In genomic region chr12:13596714-13597113, GRCh38 we compare ENCODE assay signal across 19 cellular contexts.
"Had no signal": no experiment of that assay in that cellular context is flagged by ENCODE, and none has a peak within 500 bp of the region (broad histone marks: within the 10 kb centered on the region; RNA-seq: fewer than 3 reads in every experiment).

No MANE protein-coding gene starts in this region.

- ATAC-seq: K562 had no signal

- H3K4me2 ChIP-seq: KMS-11 had no signal

- H3K4me1 ChIP-seq: SJSA1 had no signal

- H3K27ac Mint-ChIP-seq: IgD-negative memory B cell had no signal

- H3K4me3 Mint-ChIP-seq: IgD-negative memory B cell had no signal

- H3K27me3 Mint-ChIP-seq: IgD-negative memory B cell had no signal

- H3K9ac ChIP-seq: KMS-11 had no signal

- H3K27ac ChIP-seq: HL-60, KMS-11, SJSA1, SK-N-MC had no signal

- H3K27me3 ChIP-seq: SJSA1 had no signal

- DNase-seq: Kasumi-1, MM.1S, NCI-H1436, NCI-H187, NCI-H2029, NCI-H2081 treated with DMSO at 0.1 percent for 48 hours, NCI-H2171, NCI-H510A treated with DMSO at 0.1 percent for 48 hours, NCI-H526, NCI-H748 treated with DMSO at 0.1 percent for 48 hours, Right ventricle myocardium superior, RPMI8226, SIG-M5 had no signal

- H3K9me3 ChIP-seq: SJSA1 had no signal

- H3K36me3 ChIP-seq: SJSA1 had no signal

- H3K4me3 ChIP-seq: K562, SJSA1, SK-N-MC had no signal
